In the genomic region with DNA sequence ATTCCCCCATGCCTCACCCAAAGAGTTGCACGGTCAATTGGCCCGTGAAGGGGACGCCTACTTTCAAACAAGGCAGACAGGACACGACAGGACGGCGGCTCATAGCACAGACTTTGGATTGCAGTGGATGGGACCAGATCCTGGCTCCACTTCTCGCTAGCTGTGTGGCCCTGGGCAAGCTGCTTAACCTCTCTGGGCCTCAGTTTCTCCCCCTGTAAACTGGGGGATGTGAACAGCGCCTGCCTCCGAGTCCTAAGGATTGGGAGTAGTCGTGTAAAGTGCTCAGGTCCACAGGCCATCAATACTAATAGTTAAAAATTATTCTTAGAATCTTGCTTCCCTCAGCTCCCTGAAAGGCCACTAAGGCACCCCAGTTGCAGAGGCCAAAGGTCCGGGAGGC, we compare ENCODE assay signal across 23 cellular contexts. TPM values are rescaled to one million over a fixed set of nuclear protein-coding genes. Genes with fewer than 3 reads are reported as not detected.
DNase-seq lines count a peak whose midpoint lies in the region; ATAC-seq and TF ChIP-seq lines count a peak whose summit lies in the region.
"Had no signal": no experiment of that assay in that cellular context is flagged by ENCODE, and none has a peak within 500 bp of the region (broad histone marks: within the 10 kb centered on the region; RNA-seq: fewer than 3 reads in every experiment).

No MANE protein-coding gene starts in this region.

- peak overlapping the region; percentile 70 for H3K27ac Mint-ChIP-seq in T-helper 2 cell treated with Interferon-gamma antibody and Interleukin-4, amounts not matched to agents 5 μg/mL and 100 μg/mL, for 36 hours
- peak overlapping the region; percentile 98 for H3K27ac Mint-ChIP-seq in activated T-helper 2 cell treated with anti-CD3 and anti-CD28 coated beads, Interferon-gamma antibody, Interleukin-2, Interleukin-4, amounts not matched to agents 10 μg/mL and 5 μg/mL and 100 μg/mL, durations not matched to agents 14 hours and 24 hours and 36 hours
- H3K27ac Mint-ChIP-seq in naive thymus-derived CD8-positive, alpha-beta T cell: peak overlapping the region in 9 of 10 donors; percentile 29 to 100 (median 74)

- H3K36me3 ChIP-seq in HEK293 (ENCODE audit: control insufficient read depth in 2 of 2, insufficient read depth in 1 of 2, low read length in 2 of 2) (peaks cover 0 to 3% of the 10 kb centered on the region in 2 experiments; a peak in 1 of 3 replicates), HAP-1 (replicated peaks) (peaks cover 39% of the 10 kb centered on the region)
- H3K36me3 ChIP-seq: prostate gland had no signal

- H3K9me3 Mint-ChIP-seq in T-helper 2 cell treated with Interferon-gamma antibody and Interleukin-4, amounts not matched to agents 5 μg/mL and 100 μg/mL, for 36 hours: no peaks in the 10 kb centered on the region
- no peaks in the 10 kb centered on the region for H3K9me3 Mint-ChIP-seq in activated T-helper 2 cell treated with anti-CD3 and anti-CD28 coated beads, Interferon-gamma antibody, Interleukin-2, Interleukin-4, amounts not matched to agents 10 μg/mL and 5 μg/mL and 100 μg/mL, durations not matched to agents 14 hours and 24 hours and 36 hours
- H3K9me3 Mint-ChIP-seq in naive thymus-derived CD8-positive, alpha-beta T cell: no peaks in the 10 kb centered on the region
- H3K9me3 Mint-ChIP-seq: activated naive CD4-positive, alpha-beta T cell treated with anti-CD3 and anti-CD28 coated beads, Interleukin-2, amount 50 U/mL, for 24 hours had no signal

- no peak overlapping the region for H3K4me3 Mint-ChIP-seq in T-helper 2 cell treated with Interferon-gamma antibody and Interleukin-4, amounts not matched to agents 5 μg/mL and 100 μg/mL, for 36 hours
- no peak overlapping the region for H3K4me3 Mint-ChIP-seq in activated T-helper 2 cell treated with anti-CD3 and anti-CD28 coated beads, Interferon-gamma antibody, Interleukin-2, Interleukin-4, amounts not matched to agents 10 μg/mL and 5 μg/mL and 100 μg/mL, durations not matched to agents 14 hours and 24 hours and 36 hours (ENCODE audit: low read depth)
- peak overlapping the region in 1 of 10 donors; percentile 34 for H3K4me3 Mint-ChIP-seq in naive thymus-derived CD8-positive, alpha-beta T cell

- no peaks in the 10 kb centered on the region for H3K27me3 ChIP-seq in HAP-1 (ENCODE audit: low read depth)
- H3K27me3 ChIP-seq: neutrophil had no signal

- peaks cover 41% of the 10 kb centered on the region for H3K36me3 Mint-ChIP-seq in T-helper 2 cell treated with Interferon-gamma antibody and Interleukin-4, amounts not matched to agents 5 μg/mL and 100 μg/mL, for 36 hours (ENCODE audit: low read depth)
- peaks cover 50% of the 10 kb centered on the region for H3K36me3 Mint-ChIP-seq in activated T-helper 2 cell treated with anti-CD3 and anti-CD28 coated beads, Interferon-gamma antibody, Interleukin-2, Interleukin-4, amounts not matched to agents 10 μg/mL and 5 μg/mL and 100 μg/mL, durations not matched to agents 14 hours and 24 hours and 36 hours (ENCODE audit: low read depth)
- peaks cover 0 to 44% (median 7%) of the 10 kb centered on the region in 3 donors for H3K36me3 Mint-ChIP-seq in naive thymus-derived CD8-positive, alpha-beta T cell

- intact Hi-C loops in activated T-helper 2 cell treated with anti-CD3 and anti-CD28 coated beads, Interferon-gamma antibody, Interleukin-2, Interleukin-4, amounts not matched to agents 10 μg/mL and 5 μg/mL and 100 μg/mL, durations not matched to agents 14 hours and 24 hours and 36 hours (cut with micrococcal nuclease): loop anchor here (10.0 kb wide), 1 partner anchor 384 kb away; no protein-coding TSS in a partner anchor

- no peaks in the 10 kb centered on the region for H3K27me3 Mint-ChIP-seq in T-helper 2 cell treated with Interferon-gamma antibody and Interleukin-4, amounts not matched to agents 5 μg/mL and 100 μg/mL, for 36 hours (ENCODE audit: low read depth)
- H3K27me3 Mint-ChIP-seq in activated T-helper 2 cell treated with anti-CD3 and anti-CD28 coated beads, Interferon-gamma antibody, Interleukin-2, Interleukin-4, amounts not matched to agents 10 μg/mL and 5 μg/mL and 100 μg/mL, durations not matched to agents 14 hours and 24 hours and 36 hours (ENCODE audit: low read depth): no peaks in the 10 kb centered on the region
- no peaks in the 10 kb centered on the region for H3K27me3 Mint-ChIP-seq in naive thymus-derived CD8-positive, alpha-beta T cell
- H3K27me3 Mint-ChIP-seq: activated naive CD4-positive, alpha-beta T cell treated with anti-CD3 and anti-CD28 coated beads, Interleukin-2, amount 50 U/mL, for 24 hours had no signal

- no peak for ATAC-seq in naive thymus-derived CD8-positive, alpha-beta T cell
- no peak for ATAC-seq in HG02798 (IDR thresholded peaks at IDR 0.05; ENCODE audit: poor library complexity, unreplicated experiment)
- ATAC-seq: lower lobe of right lung, mucosa of descending colon had no signal

- H3K9me3 ChIP-seq in HEK293 (ENCODE audit: control insufficient read depth, insufficient read depth, low read depth, low read length) (no peaks in the 10 kb centered on the region), HAP-1 (no peaks in the 10 kb centered on the region)
- H3K9me3 ChIP-seq: lower lobe of right lung, mucosa of descending colon, neutrophil, prostate gland had no signal

- in situ Hi-C loops in HAP-1 (cut with MboI; ENCODE audit: low sequenced_read_pairs): no loop called here

- H3K4me1 ChIP-seq in HEK293 (ENCODE audit: control insufficient read depth, insufficient read depth, low read length): no peaks in the 10 kb centered on the region
- H3K4me1 ChIP-seq in HAP-1: peaks cover 9% of the 10 kb centered on the region

- POLR2A ChIA-PET in HEK293 (lab: Yijun Ruan, JAX): interaction anchor here (1.4 kb wide), 1 partner anchor 108 kb away, joined by 3 read pairs; a partner anchor contains a TSS
- POLR2A ChIA-PET in naive thymus-derived CD8-positive, alpha-beta T cell (lab: Charles Lee): interaction anchor here (33.2 kb wide), 1 partner anchor 24 kb away, joined by 2517 read pairs; a partner anchor contains a TSS
- POLR2A ChIA-PET in GM10248 (lab: Yijun Ruan, JAX): no interaction called here

- H3K4me1 Mint-ChIP-seq in T-helper 2 cell treated with Interferon-gamma antibody and Interleukin-4, amounts not matched to agents 5 μg/mL and 100 μg/mL, for 36 hours (ENCODE audit: low read depth): peaks cover 35% of the 10 kb centered on the region
- H3K4me1 Mint-ChIP-seq in activated T-helper 2 cell treated with anti-CD3 and anti-CD28 coated beads, Interferon-gamma antibody, Interleukin-2, Interleukin-4, amounts not matched to agents 10 μg/mL and 5 μg/mL and 100 μg/mL, durations not matched to agents 14 hours and 24 hours and 36 hours (ENCODE audit: low read depth): peaks cover 32% of the 10 kb centered on the region
- peaks cover 21 to 66% (median 46%) of the 10 kb centered on the region in 4 donors for H3K4me1 Mint-ChIP-seq in naive thymus-derived CD8-positive, alpha-beta T cell

- H3K4me3 ChIP-seq in HEK293 (ENCODE audit: low read depth, low read length): no peak overlapping the region
- H3K4me3 ChIP-seq in HAP-1: no peak overlapping the region
- H3K4me3 ChIP-seq: lower lobe of right lung, mucosa of descending colon, prostate gland had no signal

- no peak overlapping the region for H3K27ac ChIP-seq in HEK293 (ENCODE audit: extremely low read depth, low read depth, low read length)
- H3K27ac ChIP-seq: 22Rv1, neutrophil, prostate gland had no signal

- DNase-seq in T-helper 2 cell treated with Interferon-gamma antibody and Interleukin-4, amounts not matched to agents 5 μg/mL and 100 μg/mL, for 36 hours (ENCODE audit: low spot score): no peak
- DNase-seq in T-helper 2 cell (no peak), GM10248 (ENCODE audit: extremely low spot score) (no peak), HAP-1 (ENCODE audit: low spot score in 2 of 2) (no peak)
- DNase-seq in activated T-helper 2 cell treated with anti-CD3 and anti-CD28 coated beads, Interferon-gamma antibody, Interleukin-2, Interleukin-4, amounts not matched to agents 10 μg/mL and 5 μg/mL and 100 μg/mL, durations not matched to agents 14 hours and 24 hours and 36 hours (ENCODE audit: low spot score): no peak
- DNase-seq in naive thymus-derived CD8-positive, alpha-beta T cell: no peak
- DNase-seq: AML-193; central memory CD4-positive, alpha-beta T cell; COR-L47; DMS79; kidney; lower lobe of right lung; mucosa of descending colon; NCI-H1048; NCI-H1930; NCI-H526 treated with DMSO at 0.1 percent for 48 hours; stimulated activated CD8-positive, alpha-beta memory T cell treated with anti-CD3 and anti-CD28 coated beads, Interleukin-4, amount 100 ng/mL, for 48 hours had no signal

- CTCF ChIA-PET in HEK293 (lab: Yijun Ruan, JAX): interaction anchor here (0.5 to 15.2 kb wide), 4 partner anchors 14 to 342 kb away, joined by 4 to 238 read pairs (median 8); a partner anchor contains a TSS
- CTCF ChIA-PET in GM10248 (lab: Yijun Ruan, JAX): interaction anchor here (1.5 to 23.3 kb wide), 4 partner anchors 16 to 108 kb away, joined by 6 to 533 read pairs (median 16); a partner anchor contains a TSS

- no peak for TF ChIP-seq CTCF in HEK293 (tag by site-specific recombination; IDR thresholded peaks at IDR 0.05)
- TF ChIP-seq CTCF in GM10248 (IDR thresholded peaks at IDR 0.05; ENCODE audit: control extremely low read depth, extremely low read depth, low read depth, missing control alignments): no peak

TF ChIP-seq in HEK293, 187 proteins besides CTCF, POLR2A, EP300 and RAD21:
- TF ChIP-seq WT1 (tag by site-specific recombination; IDR thresholded peaks at IDR 0.05) (no peak), ZNF768 (tag by site-specific recombination; IDR thresholded peaks at IDR 0.05) (peak; percentile 82; the same call in 1 of the 2 replicates)
TF ChIP-seq in HEK293: peak in this region for 1.

RNA-seq across cellular contexts. Expression of a gene that starts 13.1 kb away (rescaled TPM):
- 115 and 119 TPM in 2 replicates for total RNA-seq in activated T-helper 2 cell treated with anti-CD3 and anti-CD28 coated beads, Interferon-gamma antibody, Interleukin-2, Interleukin-4, amounts not matched to agents 10 μg/mL and 5 μg/mL and 100 μg/mL, durations not matched to agents 14 hours and 24 hours and 36 hours
- 100 to 1,000 TPM; 176 to 178 TPM for total RNA-seq in naive thymus-derived CD8-positive, alpha-beta T cell
- 100 to 1,000 TPM in 1 of 3 donors, 10 to 100 TPM in 2; 79.9 to 101 (median 80.1) TPM for polyA plus RNA-seq in naive thymus-derived CD8-positive, alpha-beta T cell

RNA-seq across cellular contexts. Expression of a gene that starts 23.4 kb away (rescaled TPM):
- 23.3 and 24.0 TPM in 2 replicates for total RNA-seq in activated T-helper 2 cell treated with anti-CD3 and anti-CD28 coated beads, Interferon-gamma antibody, Interleukin-2, Interleukin-4, amounts not matched to agents 10 μg/mL and 5 μg/mL and 100 μg/mL, durations not matched to agents 14 hours and 24 hours and 36 hours
- 10 to 100 TPM; 92.8 to 93.8 TPM for total RNA-seq in naive thymus-derived CD8-positive, alpha-beta T cell
- polyA plus RNA-seq in naive thymus-derived CD8-positive, alpha-beta T cell: 1 to 10 TPM in 2 of 3 donors, under 1 TPM in 1; 0.98 to 3.7 (median 2.8) TPM
